15 cellular contexts compared by ENCODE assay signal in genomic region chr10:63384675-63385074, GRCh38.
"Had no signal": no experiment of that assay in that cellular context is flagged by ENCODE, and none has a peak within 500 bp of the region (broad histone marks: within the 10 kb centered on the region; RNA-seq: fewer than 3 reads in every experiment).

No MANE protein-coding gene starts in this region.

- H3K4me2 ChIP-seq: smooth muscle cell had no signal

- ATAC-seq: gastrocnemius medialis, psoas muscle had no signal

- H3K9me3 ChIP-seq: colonic mucosa, gastrocnemius medialis, psoas muscle had no signal

- H3K4me1 ChIP-seq: colonic mucosa had no signal

- H3K36me3 ChIP-seq: colonic mucosa, gastrocnemius medialis had no signal

- H3K27ac Mint-ChIP-seq: nephron had no signal

- H2AFZ ChIP-seq: parathyroid adenoma had no signal

- DNase-seq: cerebellar nuclear complex; colonic mucosa; effector CD4-positive, alpha-beta T cell; gastrocnemius medialis; islet precursor cell; mesendoderm; naive B cell; psoas muscle; retina; stimulated activated CD4-positive, alpha-beta T cell treated with anti-CD3 and anti-CD28 coated beads, Interleukin-2, amount 100 ng/mL, for 48 hours; stimulated activated naive CD4-positive, alpha-beta T cell treated with Interleukin-2 at 50 U/mL for 16 hours; trophoblast cell had no signal

- H3K4me3 Mint-ChIP-seq: naive B cell, nephron had no signal

- H3K27me3 ChIP-seq: colonic mucosa, gastrocnemius medialis had no signal

- H3K27ac ChIP-seq: colonic mucosa, gastrocnemius medialis, parathyroid adenoma, psoas muscle had no signal

- H3K9ac ChIP-seq: parathyroid adenoma had no signal

- H3K27me3 Mint-ChIP-seq: naive B cell had no signal

- H3K4me3 ChIP-seq: colonic mucosa, gastrocnemius medialis, psoas muscle, smooth muscle cell had no signal
